In genomic region chr10:1074748-1075358, GRCh38 we compare ENCODE assay signal across 11 cellular contexts. TPM values are rescaled to one million over a fixed set of nuclear protein-coding genes. Genes with fewer than 3 reads are reported as not detected.
DNase-seq lines count a peak whose midpoint lies in the region; ATAC-seq and TF ChIP-seq lines count a peak whose summit lies in the region.
"Had no signal": no experiment of that assay in that cellular context is flagged by ENCODE, and none has a peak within 500 bp of the region (broad histone marks: within the 10 kb centered on the region; RNA-seq: fewer than 3 reads in every experiment).

No MANE protein-coding gene starts in this region.

- no peak for ATAC-seq in activated naive CD4-positive, alpha-beta T cell treated with anti-CD3 and anti-CD28 coated beads, Interleukin-2, amount 50 U/mL, for 72 hours
- no peak for ATAC-seq in aorta (ENCODE audit: low FRiP score)

- TF ChIP-seq POLR2A in transverse colon (IDR thresholded peaks at IDR 0.05) = no peak

- WGBS in transverse colon (ENCODE audit: low coverage in 1 of 2), 2 donors = 93 to 97% methylated on average over 5 to 20 of the region's 20 CpGs
- 90% methylated on average over 20 of the region's 20 CpGs for WGBS in aorta, 2 donors

- H3K9me3 Mint-ChIP-seq in activated naive CD4-positive, alpha-beta T cell treated with anti-CD3 and anti-CD28 coated beads, Interleukin-2, amount 50 U/mL, for 72 hours = no peaks in the 10 kb centered on the region
- no peaks in the 10 kb centered on the region for H3K9me3 Mint-ChIP-seq in activated naive CD4-positive, alpha-beta T cell treated with anti-CD3 and anti-CD28 coated beads for 36 hours
- H3K9me3 Mint-ChIP-seq: IgD-negative memory B cell had no signal

- no peak overlapping the region for H3K4me3 Mint-ChIP-seq in activated naive CD4-positive, alpha-beta T cell treated with anti-CD3 and anti-CD28 coated beads for 36 hours
- H3K4me3 Mint-ChIP-seq: IgD-negative memory B cell had no signal

- DNase-seq in activated naive CD4-positive, alpha-beta T cell treated with anti-CD3 and anti-CD28 coated beads, Interleukin-2, amount 50 U/mL, for 72 hours (ENCODE audit: low spot score in 2 of 2) = no peak
- no peak for DNase-seq in activated naive CD4-positive, alpha-beta T cell treated with anti-CD3 and anti-CD28 coated beads for 36 hours
- peak; percentile 42 for DNase-seq in SK-MEL-5 (ENCODE audit: low read depth, low spot score)
- peak; percentile 13 for DNase-seq in fibroblast of villous mesenchyme (ENCODE audit: low read depth)
- DNase-seq in transverse colon = no peak
- no peak for DNase-seq in NCI-H524 treated with DMSO at 0.1 percent for 48 hours (lab: John Stamatoyannopoulos, UW)
- DNase-seq in HPDE6-E6E7 (ENCODE audit: extremely low spot score) = no peak
- no peak for DNase-seq in aorta
- DNase-seq: DMS153 had no signal

- intact Hi-C loops in activated naive CD4-positive, alpha-beta T cell treated with anti-CD3 and anti-CD28 coated beads for 36 hours (cut with micrococcal nuclease) = loop anchor here (5.0 kb wide), 1 partner anchor 563 kb away; no protein-coding TSS in a partner anchor
- intact Hi-C loops in transverse colon (cut with DNase I; ENCODE audit: low total_unique reads) (no loop called here), aorta (cut with DNase I) (no loop called here)

- peak; percentile 22 for TF ChIP-seq CTCF in fibroblast of villous mesenchyme (IDR thresholded peaks at IDR 0.05; ENCODE audit: insufficient read depth, low read depth, low read length)
- peak in 3 of 5 experiments; percentile 27 to 30 (median 28) for TF ChIP-seq CTCF in transverse colon (IDR thresholded peaks at IDR 0.05)

- no peak for TF ChIP-seq EP300 in transverse colon (IDR thresholded peaks at IDR 0.05; ENCODE audit: low read depth)

- no peaks in the 10 kb centered on the region for H3K27me3 Mint-ChIP-seq in activated naive CD4-positive, alpha-beta T cell treated with anti-CD3 and anti-CD28 coated beads for 36 hours (ENCODE audit: low read depth)
- H3K27me3 Mint-ChIP-seq: IgD-negative memory B cell had no signal

- peak overlapping the region; percentile 2 to 26 for H3K27ac Mint-ChIP-seq in activated naive CD4-positive, alpha-beta T cell treated with anti-CD3 and anti-CD28 coated beads, Interleukin-2, amount 50 U/mL, for 72 hours
- no peak overlapping the region for H3K27ac Mint-ChIP-seq in activated naive CD4-positive, alpha-beta T cell treated with anti-CD3 and anti-CD28 coated beads for 36 hours

- CTCF ChIA-PET in activated naive CD4-positive, alpha-beta T cell treated with anti-CD3 and anti-CD28 coated beads for 36 hours (lab: Charles Lee) = interaction anchor here (0.7 to 1.0 kb wide), 2 partner anchors 13 to 32 kb away, joined by 3 read pairs; no protein-coding TSS in a partner anchor

- H3K36me3 ChIP-seq in transverse colon = peaks cover 0 to 31% (median 12%) of the 10 kb centered on the region in 4 donors
- peaks cover 0 to 3% of the 10 kb centered on the region in 2 donors for H3K36me3 ChIP-seq in aorta (ENCODE audit: control insufficient read depth in 1 of 2, insufficient read depth in 2 of 2, low read length in 1 of 2)

- H3K4me1 Mint-ChIP-seq in activated naive CD4-positive, alpha-beta T cell treated with anti-CD3 and anti-CD28 coated beads for 36 hours (ENCODE audit: low read depth) = peaks cover 11% of the 10 kb centered on the region

- H3K4me3 ChIP-seq in fibroblast of villous mesenchyme (ENCODE audit: low read depth, low read length) (no peak overlapping the region), transverse colon (no peak overlapping the region), aorta (ENCODE audit: low read length in 2 of 2) (no peak overlapping the region)

- H3K4me1 ChIP-seq in transverse colon (peaks cover 4 to 21% (median 9%) of the 10 kb centered on the region in 4 donors), aorta (ENCODE audit: control insufficient read depth in 1 of 2, insufficient read depth in 2 of 2, low read length in 2 of 2) (no peaks in the 10 kb centered on the region)

- H3K36me3 Mint-ChIP-seq in activated naive CD4-positive, alpha-beta T cell treated with anti-CD3 and anti-CD28 coated beads, Interleukin-2, amount 50 U/mL, for 72 hours = peaks cover 0 to 5% of the 10 kb centered on the region in 2 donors
- H3K36me3 Mint-ChIP-seq in activated naive CD4-positive, alpha-beta T cell treated with anti-CD3 and anti-CD28 coated beads for 36 hours (ENCODE audit: low read depth) = peaks cover 18% of the 10 kb centered on the region

- H3K27me3 ChIP-seq in transverse colon (no peaks in the 10 kb centered on the region), aorta (ENCODE audit: control insufficient read depth in 1 of 2, insufficient read depth in 2 of 2, low read length in 1 of 2) (no peaks in the 10 kb centered on the region)

- no peak overlapping the region for H3K27ac ChIP-seq in transverse colon
- no peak overlapping the region for H3K27ac ChIP-seq in aorta (ENCODE audit: low read depth in 1 of 2, low read length in 2 of 2)

- no peaks in the 10 kb centered on the region for H3K9me3 ChIP-seq in transverse colon
- H3K9me3 ChIP-seq in aorta (ENCODE audit: control insufficient read depth, low read length) = no peaks in the 10 kb centered on the region

- in situ Hi-C loops in SK-MEL-5 (cut with HindIII; ENCODE audit: low pct_unique_long_range_greater_than_20kb, low sequenced_read_pairs) (no loop called here), transverse colon (cut with MboI; ENCODE audit: low pct_ligation_motif_present in 1 of 4, low pct_unique_long_range_greater_than_20kb in 1 of 4, low sequenced_read_pairs in 3 of 4) (no loop called here)

RNA-seq across cellular contexts. Expression of gene WDR37, which starts 18.7 kb away (rescaled TPM):
- 10 to 100 TPM; 21.2 to 31.5 TPM for total RNA-seq in activated naive CD4-positive, alpha-beta T cell treated with anti-CD3 and anti-CD28 coated beads, Interleukin-2, amount 50 U/mL, for 72 hours
- 10 to 100 TPM; 14.0 to 16.0 TPM for total RNA-seq in activated naive CD4-positive, alpha-beta T cell treated with anti-CD3 and anti-CD28 coated beads for 36 hours
- total RNA-seq in SK-MEL-5 (2014; rRNA removed; shearing (Covaris generic)) = 5.7 and 7.6 TPM in 2 replicates
- 7.3 and 15.2 TPM in 2 replicates for polyA plus RNA-seq in SK-MEL-5 (2015; cell fraction: cytosol; rRNA removed)
- 10.0 and 11.8 TPM in 2 replicates for polyA plus RNA-seq in SK-MEL-5 (2015; cell fraction: nucleus; rRNA removed)
- total RNA-seq in fibroblast of villous mesenchyme (22.2 and 27.2 TPM in 2 replicates), transverse colon (10 to 100 TPM; 14.5 to 22.1 (median 19.7) TPM), aorta (10 to 100 TPM; 20.3 to 25.9 TPM)
- polyA plus RNA-seq in aorta = 1 to 10 TPM; 3.9 to 8.6 TPM

RNA-seq across cellular contexts. Expression of gene IDI1, which starts 25.9 kb away (rescaled TPM):
- 10 to 100 TPM; 52.6 to 81.1 TPM for total RNA-seq in activated naive CD4-positive, alpha-beta T cell treated with anti-CD3 and anti-CD28 coated beads, Interleukin-2, amount 50 U/mL, for 72 hours
- total RNA-seq in activated naive CD4-positive, alpha-beta T cell treated with anti-CD3 and anti-CD28 coated beads for 36 hours = 10 to 100 TPM; 68.2 to 68.5 TPM
- total RNA-seq in SK-MEL-5 (2014; rRNA removed; shearing (Covaris generic)) = 85.5 and 94.8 TPM in 2 replicates
- 45.0 and 53.0 TPM in 2 replicates for polyA plus RNA-seq in SK-MEL-5 (2015; cell fraction: cytosol; rRNA removed)
- 48.9 and 60.1 TPM in 2 replicates for polyA plus RNA-seq in SK-MEL-5 (2015; cell fraction: nucleus; rRNA removed)
- total RNA-seq in fibroblast of villous mesenchyme (114 and 174 TPM in 2 replicates), transverse colon (10 to 100 TPM; 31.1 to 81.5 (median 57.1) TPM), aorta (10 to 100 TPM; 28.6 to 39.3 TPM)
- polyA plus RNA-seq in aorta = 10 to 100 TPM; 18.9 to 43.3 TPM

RNA-seq across cellular contexts. Expression of gene IDI2, which starts 49.2 kb away (rescaled TPM):
- total RNA-seq in activated naive CD4-positive, alpha-beta T cell treated with anti-CD3 and anti-CD28 coated beads, Interleukin-2, amount 50 U/mL, for 72 hours = not detected
- total RNA-seq in activated naive CD4-positive, alpha-beta T cell treated with anti-CD3 and anti-CD28 coated beads for 36 hours = not detected
- total RNA-seq in SK-MEL-5 (2014; rRNA removed; shearing (Covaris generic)) = 0.08 TPM in 1 of 2 replicates, not detected in the other
- polyA plus RNA-seq in SK-MEL-5 (2015; cell fraction: cytosol; rRNA removed) = not detected in 2 replicates
- not detected in 2 replicates for polyA plus RNA-seq in SK-MEL-5 (2015; cell fraction: nucleus; rRNA removed)
- total RNA-seq in fibroblast of villous mesenchyme (not detected in 2 replicates), transverse colon (not detected), aorta (not detected)
- polyA plus RNA-seq in aorta = under 1 TPM in 1 of 2 donors, not detected in 1; 0.10 TPM
- total RNA-seq: lower leg skin had no signal
- polyA plus RNA-seq: IgD-negative memory B cell had no signal

Comparison
In these comparisons a context has a peak if more than half of its experiments do, and no peak if none do; other contexts are left out.
1. DNase-seq: peak in SK-MEL-5 (single experiment) and fibroblast of villous mesenchyme (single experiment); none in activated naive CD4-positive, alpha-beta T cell treated with anti-CD3 and anti-CD28 coated beads, Interleukin-2, amount 50 U/mL, for 72 hours (0 of 2), activated naive CD4-positive, alpha-beta T cell treated with anti-CD3 and anti-CD28 coated beads for 36 hours (single experiment), transverse colon (single experiment), NCI-H524 treated with DMSO at 0.1 percent for 48 hours (single experiment), HPDE6-E6E7 (single experiment) and aorta (0 of 2).